Comparison of ENCODE assay signal across 11 cellular contexts in genomic region chr7:69430502-69431145, GRCh38.
DNase-seq lines count a peak whose midpoint lies in the region; ATAC-seq, FAIRE-seq and TF ChIP-seq lines count a peak whose summit lies in the region.
"Had no signal": no experiment of that assay in that cellular context is flagged by ENCODE, and none has a peak within 500 bp of the region (broad histone marks: within the 10 kb centered on the region; RNA-seq: fewer than 3 reads in every experiment).

No MANE protein-coding gene starts in this region.

- H3K9me3 ChIP-seq in right cardiac atrium (ENCODE audit: control insufficient read depth, low read length) (no peaks in the 10 kb centered on the region), tibial nerve (no peaks in the 10 kb centered on the region)

- DNase-seq in DMS 273 (lab: John Stamatoyannopoulos, UW; ENCODE audit: unreplicated experiment): peak; percentile 26
- DNase-seq in DMS 273 treated with DMSO at 0.1 percent for 48 hours (lab: John Stamatoyannopoulos, UW): no peak
- peak; percentile 7 for DNase-seq in RCC 7860 (ENCODE audit: low spot score)
- DNase-seq in right cardiac atrium: peak; percentile 43 to 78 (median 71)
- DNase-seq in tibial nerve (ENCODE audit: low spot score in 2 of 2): peak; percentile 21 to 46
- DNase-seq in activated naive CD4-positive, alpha-beta T cell treated with anti-CD3 and anti-CD28 coated beads, Interleukin-2, amount 50 U/mL, for 16 hours: no peak
- no peak for DNase-seq in iPS-NIHi11 (ENCODE audit: low spot score)
- DNase-seq: SIG-M5; stimulated activated CD4-positive, alpha-beta T cell treated with anti-CD3 and anti-CD28 coated beads, Interleukin-15, amount 100 ng/mL, for 24 hours had no signal

- no peaks in the 10 kb centered on the region for H3K36me3 ChIP-seq in tibial nerve

- peaks cover 2% of the 10 kb centered on the region for H3K4me1 ChIP-seq in right cardiac atrium (ENCODE audit: control insufficient read depth, insufficient read depth, low read length)
- H3K4me1 ChIP-seq in tibial nerve: peaks cover 0 to 20% (median 10%) of the 10 kb centered on the region in 4 donors

- H3K27ac ChIP-seq in right cardiac atrium (ENCODE audit: low read length): no peak overlapping the region
- H3K27ac ChIP-seq in tibial nerve: peak overlapping the region in 1 of 4 donors; percentile 20
- H3K27ac ChIP-seq: 22Rv1 had no signal

- 25% methylated on average over 15 of the region's 15 CpGs for WGBS in right cardiac atrium
- WGBS in tibial nerve, 2 donors: 43 to 49% methylated on average over 15 of the region's 15 CpGs

- no peak for FAIRE-seq in RCC 7860 (lab: Jason Lieb, UNC)

- TF ChIP-seq POLR2A in tibial nerve (IDR thresholded peaks at IDR 0.05): no peak

- ATAC-seq in right cardiac atrium (peak; percentile 53 to 60), HG03565 (IDR thresholded peaks at IDR 0.05; ENCODE audit: unreplicated experiment) (no peak)

- intact Hi-C loops in right cardiac atrium (cut with DNase I): no loop called here

- TF ChIP-seq EP300 in tibial nerve (IDR thresholded peaks at IDR 0.05): no peak

- no peak overlapping the region for H3K4me3 ChIP-seq in right cardiac atrium (ENCODE audit: low read length)
- no peak overlapping the region for H3K4me3 ChIP-seq in tibial nerve

- H3K27me3 ChIP-seq in right cardiac atrium (ENCODE audit: control insufficient read depth, insufficient read depth) (no peaks in the 10 kb centered on the region), tibial nerve (no peaks in the 10 kb centered on the region)

- no peak for TF ChIP-seq CTCF in tibial nerve (IDR thresholded peaks at IDR 0.05)

Comparison
In these comparisons a context has a peak if more than half of its experiments do, and no peak if none do; other contexts are left out.
1. DNase-seq: peak in DMS 273 (single experiment), RCC 7860 (single experiment), right cardiac atrium (3 of 3) and tibial nerve (2 of 2); none in DMS 273 treated with DMSO at 0.1 percent for 48 hours (single experiment), activated naive CD4-positive, alpha-beta T cell treated with anti-CD3 and anti-CD28 coated beads, Interleukin-2, amount 50 U/mL, for 16 hours (single experiment) and iPS-NIHi11 (single experiment).